ENCODE assay signal across 9 cellular contexts in genomic region chr14:90538095-90538494, GRCh38.
"Had no signal": no experiment of that assay in that cellular context is flagged by ENCODE, and none has a peak within 500 bp of the region (broad histone marks: within the 10 kb centered on the region; RNA-seq: fewer than 3 reads in every experiment).

No MANE protein-coding gene starts in this region.

- H3K9ac ChIP-seq: GM23248 had no signal

- H3K4me1 ChIP-seq: HAP-1 had no signal

- H3K4me3 ChIP-seq: GM23248, HAP-1, K562 had no signal

- H3K27ac ChIP-seq: GM23248, HL-60 had no signal

- H2AFZ ChIP-seq: GM23248 had no signal

- H3K36me3 ChIP-seq: HAP-1 had no signal

- H3K9me3 ChIP-seq: HAP-1 had no signal

- ATAC-seq: HCT116, HepG2, K562 had no signal

- DNase-seq: GM23248, GOT3, H7, KG1 had no signal
